In genomic region chr12:16158018-16158417, GRCh38 we compare ENCODE assay signal across 23 cellular contexts.
DNase-seq lines count a peak whose midpoint lies in the region; ATAC-seq and TF ChIP-seq lines count a peak whose summit lies in the region.
"Had no signal": no experiment of that assay in that cellular context is flagged by ENCODE, and none has a peak within 500 bp of the region (broad histone marks: within the 10 kb centered on the region; RNA-seq: fewer than 3 reads in every experiment).

No MANE protein-coding gene starts in this region.

- no peaks in the 10 kb centered on the region for H3K9me3 Mint-ChIP-seq in nephron
- no peaks in the 10 kb centered on the region for H3K9me3 Mint-ChIP-seq in Caco-2 (ENCODE audit: unreplicated experiment)
- H3K9me3 Mint-ChIP-seq: CD8-positive, alpha-beta T cell had no signal

- H3K4me3 ChIP-seq in hepatocyte (no peak overlapping the region), tibial artery (no peak overlapping the region), Caco-2 (ENCODE audit: low read depth, low read length) (no peak overlapping the region)
- H3K4me3 ChIP-seq: A549; BLaER1 treated with 17β-estradiol and CSF1 and Interleukin-3, amounts not matched to agents 10 nM and 100 nM; GM12878 had no signal

- no TSS peak for BruUV-seq in Caco-2 (replicated peaks; lab: Mats Ljungman, UMichigan)

- no peaks in the 10 kb centered on the region for H4K20me1 ChIP-seq in hepatocyte (ENCODE audit: insufficient read depth, poor library complexity, severe bottlenecking)
- H4K20me1 ChIP-seq: BLaER1 treated with 17β-estradiol and CSF1 and Interleukin-3, amounts not matched to agents 10 nM and 100 nM had no signal

- POLR2A ChIA-PET in Caco-2 (lab: Charles Lee) = no interaction called here

- 100% methylated on average over 1 of the region's 1 CpG for WGBS in hepatocyte (ENCODE audit: low lambda C conversion rate, missing lambda C conversion rate)

- no peaks in the 10 kb centered on the region for H3K9me2 ChIP-seq in hepatocyte (replicated peaks; ENCODE audit: insufficient read depth)

- H3K4me1 ChIP-seq in hepatocyte (ENCODE audit: insufficient read depth) (no peaks in the 10 kb centered on the region), tibial artery (no peaks in the 10 kb centered on the region), Caco-2 (0 out of 2 replicates have a peak, but pooled peaks cover 3% of the 10 kb centered on the region)
- H3K4me1 ChIP-seq: A549 had no signal

- H3K27ac Mint-ChIP-seq in nephron (peak overlapping the region in 2 of 3 experiments; percentile 24 to 58), Caco-2 (ENCODE audit: unreplicated experiment) (no peak overlapping the region)
- H3K27ac Mint-ChIP-seq: B cell; CD4-positive, alpha-beta T cell; CD8-positive, alpha-beta T cell had no signal

- H3K79me2 ChIP-seq in hepatocyte = no peaks in the 10 kb centered on the region

- no peak overlapping the region for H2AFZ ChIP-seq in hepatocyte

- H3K4me1 Mint-ChIP-seq in nephron (peaks cover 27% of the 10 kb centered on the region), Caco-2 (ENCODE audit: low read depth, unreplicated experiment) (peaks cover 9% of the 10 kb centered on the region)
- H3K4me1 Mint-ChIP-seq: B cell had no signal

- H3K27me3 ChIP-seq in hepatocyte = no peaks in the 10 kb centered on the region
- no peaks in the 10 kb centered on the region for H3K27me3 ChIP-seq in tibial artery
- no peaks in the 10 kb centered on the region for H3K27me3 ChIP-seq in Caco-2 (replicated peaks; ENCODE audit: control insufficient read depth, insufficient read depth, low read length)
- H3K27me3 ChIP-seq: BLaER1 treated with 17β-estradiol and CSF1 and Interleukin-3, amounts not matched to agents 10 nM and 100 nM had no signal

- DNase-seq in left cardiac atrium (no peak), cardiac septum (ENCODE audit: low spot score) (no peak), hepatocyte (ENCODE audit: low spot score) (no peak), tibial artery (no peak), Caco-2 (no peak)
- DNase-seq in activated CD4-positive, alpha-beta T cell treated with anti-CD3 and anti-CD28 coated beads for 48 hours = no peak
- DNase-seq: AML-193; CD4-positive, alpha-beta T cell; CD8-positive, alpha-beta T cell; DMS 273 treated with DMSO at 0.1 percent for 48 hours; DMS153; DMS53; DMS79; DND-41; EL; GDM1 had no signal

- CTCF ChIA-PET in Caco-2 (lab: Charles Lee) = no interaction called here

- no peak overlapping the region for H3K4me2 ChIP-seq in hepatocyte
- H3K4me2 ChIP-seq: A549; BLaER1 treated with 17β-estradiol and CSF1 and Interleukin-3, amounts not matched to agents 10 nM and 100 nM had no signal

- no peaks in the 10 kb centered on the region for H3K36me3 ChIP-seq in hepatocyte (replicated peaks; ENCODE audit: insufficient read depth, low read depth)
- no peaks in the 10 kb centered on the region for H3K36me3 ChIP-seq in tibial artery
- H3K36me3 ChIP-seq in Caco-2 (ENCODE audit: control insufficient read depth, insufficient read depth, low read length) = no peaks in the 10 kb centered on the region
- H3K36me3 ChIP-seq: BLaER1 treated with 17β-estradiol and CSF1 and Interleukin-3, amounts not matched to agents 10 nM and 100 nM had no signal

- H3K36me3 Mint-ChIP-seq in nephron (ENCODE audit: low read depth) (no peaks in the 10 kb centered on the region), Caco-2 (ENCODE audit: insufficient read depth, unreplicated experiment) (no peaks in the 10 kb centered on the region)
- H3K36me3 Mint-ChIP-seq: CD8-positive, alpha-beta T cell had no signal

- TF ChIP-seq CTCF in hepatocyte (IDR thresholded peaks at IDR 0.05; ENCODE audit: poor library complexity) (no peak), nephron (IDR thresholded peaks at IDR 0.05; ENCODE audit: unreplicated experiment in 3 of 3) (no peak), tibial artery (IDR thresholded peaks at IDR 0.05) (no peak), Caco-2 (IDR thresholded peaks at IDR 0.05; ENCODE audit: insufficient read depth in 1 of 2, low read depth in 1 of 2, low read length in 1 of 2, severe bottlenecking in 1 of 2, unreplicated experiment in 1 of 2) (no peak)

- peak; percentile 63 to 68 for ATAC-seq in left cardiac atrium
- ATAC-seq: A549; CD8-positive, alpha-beta T cell; GM12878 had no signal

- peak overlapping the region; percentile 13 for H3K27ac ChIP-seq in hepatocyte
- H3K27ac ChIP-seq in tibial artery = no peak overlapping the region
- H3K27ac ChIP-seq: 22Rv1; A549; BLaER1 treated with 17β-estradiol and CSF1 and Interleukin-3, amounts not matched to agents 10 nM and 100 nM; C4-2B had no signal

- H3K4me3 Mint-ChIP-seq in nephron = no peak overlapping the region
- H3K4me3 Mint-ChIP-seq in Caco-2 (ENCODE audit: unreplicated experiment) = no peak overlapping the region
- H3K4me3 Mint-ChIP-seq: B cell; CD4-positive, alpha-beta T cell; CD8-positive, alpha-beta T cell had no signal

- intact Hi-C loops in left cardiac atrium (cut with DNase I) (no loop called here), cardiac septum (cut with DNase I) (no loop called here), tibial artery (cut with DNase I; ENCODE audit: low total_unique reads) (no loop called here), Caco-2 (cut with micrococcal nuclease; ENCODE audit: unreplicated experiment) (loop anchor here (10.0 kb wide), 1 partner anchor 1657 kb away; no protein-coding TSS in a partner anchor)

- H3K27me3 Mint-ChIP-seq in nephron (ENCODE audit: low read depth) = no peaks in the 10 kb centered on the region
- H3K27me3 Mint-ChIP-seq in Caco-2 (ENCODE audit: insufficient read depth, unreplicated experiment) = peaks cover 3% of the 10 kb centered on the region
- H3K27me3 Mint-ChIP-seq: B cell; CD4-positive, alpha-beta T cell had no signal

- H3K9me3 ChIP-seq in hepatocyte (ENCODE audit: low read depth) = no peaks in the 10 kb centered on the region
- no peaks in the 10 kb centered on the region for H3K9me3 ChIP-seq in tibial artery
- no peaks in the 10 kb centered on the region for H3K9me3 ChIP-seq in Caco-2
- H3K9me3 ChIP-seq: A549; BLaER1 treated with 17β-estradiol and CSF1 and Interleukin-3, amounts not matched to agents 10 nM and 100 nM had no signal
